15 cellular contexts compared by ENCODE assay signal in the genomic region with DNA sequence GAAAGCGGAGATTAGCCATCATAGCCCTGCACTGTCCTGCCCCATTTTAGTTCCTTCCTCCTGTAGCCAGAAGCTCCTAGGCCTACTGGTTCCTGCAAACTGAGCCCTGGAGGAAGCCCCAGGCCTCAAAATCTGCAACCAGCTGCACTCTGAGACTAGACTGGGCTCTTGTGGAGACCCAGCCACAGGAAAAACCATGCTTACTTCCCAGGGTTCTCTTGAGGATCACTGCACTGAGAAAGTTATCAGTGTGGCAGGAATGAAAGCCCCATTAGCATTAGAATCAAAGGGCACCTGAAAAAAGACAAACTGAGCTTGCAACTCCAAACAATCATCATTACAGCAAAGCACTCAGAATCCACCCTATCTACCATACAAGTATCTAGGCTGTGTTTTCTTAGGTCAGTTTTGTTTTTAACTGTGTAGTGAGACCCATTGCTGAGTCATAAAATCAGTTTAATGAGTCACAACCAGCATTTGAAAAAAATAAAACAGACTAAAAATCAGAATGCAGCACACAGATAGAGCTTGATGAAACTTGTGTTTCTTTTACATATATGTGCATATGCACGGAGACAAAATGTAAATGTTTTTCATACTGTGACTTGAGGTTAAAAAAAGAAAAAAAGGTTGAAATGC.
DNase-seq lines count a peak whose midpoint lies in the region; ATAC-seq, FAIRE-seq and TF ChIP-seq lines count a peak whose summit lies in the region.
"Had no signal": no experiment of that assay in that cellular context is flagged by ENCODE, and none has a peak within 500 bp of the region (broad histone marks: within the 10 kb centered on the region; RNA-seq: fewer than 3 reads in every experiment).

No MANE protein-coding gene starts in this region.

- no peak overlapping the region for H3K4me3 ChIP-seq in breast epithelium
- H3K4me3 ChIP-seq in adipocyte (ENCODE audit: low read length) = no peak overlapping the region

- H3K27ac ChIP-seq in breast epithelium (no peak overlapping the region), foreskin keratinocyte (peak overlapping the region; percentile 35)

- TF ChIP-seq CTCF in MCF 10A (IDR thresholded peaks at IDR 0.05; ENCODE audit: unreplicated experiment) (no peak), breast epithelium (IDR thresholded peaks at IDR 0.05) (no peak), foreskin keratinocyte (conservative IDR thresholded peaks at IDR 0.05) (no peak), mesothelial cell of epicardium (IDR thresholded peaks at IDR 0.05; ENCODE audit: unreplicated experiment) (no peak)

- peak; percentile 34 for DNase-seq in MCF 10A (ENCODE audit: unreplicated experiment)
- DNase-seq in breast epithelium (ENCODE audit: low spot score in 2 of 2) = no peak
- DNase-seq in adipocyte (ENCODE audit: low read depth) = peak; percentile 68
- peak; percentile 65 to 83 for DNase-seq in foreskin keratinocyte
- DNase-seq in urothelium cell line (ENCODE audit: low spot score) = peak; percentile 51
- no peak for DNase-seq in activated CD4-positive, alpha-beta T cell treated with anti-CD3 and anti-CD28 coated beads, Interleukin-2, amount 10 ng/mL, durations not matched to agents 24 days and 14 days
- no peak for DNase-seq in mesothelial cell of epicardium (ENCODE audit: low spot score in 2 of 2, unreplicated experiment in 2 of 2)
- DNase-seq: activated CD4-positive, alpha-beta T cell treated with anti-CD3 and anti-CD28 coated beads, Interleukin-2, amount 50 U/mL, for 48 hours; activated naive CD8-positive, alpha-beta T cell treated with anti-CD3 and anti-CD28 coated beads for 36 hours; effector memory CD8-positive, alpha-beta T cell; GF-D8; NCI-H1092 had no signal

- no peak overlapping the region for H3K4me3 Mint-ChIP-seq in MCF 10A (ENCODE audit: unreplicated experiment)
- no peak overlapping the region for H3K4me3 Mint-ChIP-seq in activated CD4-positive, alpha-beta T cell treated with anti-CD3 and anti-CD28 coated beads, Interleukin-2, amount 10 ng/mL, durations not matched to agents 24 days and 14 days
- no peak overlapping the region for H3K4me3 Mint-ChIP-seq in mesothelial cell of epicardium
- H3K4me3 Mint-ChIP-seq: activated naive CD8-positive, alpha-beta T cell treated with anti-CD3 and anti-CD28 coated beads for 36 hours; effector memory CD8-positive, alpha-beta T cell; stimulated activated naive CD8-positive, alpha-beta T cell treated with anti-CD3 and anti-CD28 coated beads, Interleukin-15, Interleukin-2, amounts not matched to agents 100 ng/mL and 50 ng/mL, for 24 hours had no signal

- peak; percentile 69 for ATAC-seq in foreskin keratinocyte
- no peak for ATAC-seq in GM19395 (IDR thresholded peaks at IDR 0.05; ENCODE audit: unreplicated experiment)
- ATAC-seq: effector memory CD8-positive, alpha-beta T cell had no signal

- H3K27ac Mint-ChIP-seq in MCF 10A (ENCODE audit: low read depth, unreplicated experiment) = no peak overlapping the region
- H3K27ac Mint-ChIP-seq in activated CD4-positive, alpha-beta T cell treated with anti-CD3 and anti-CD28 coated beads, Interleukin-2, amount 10 ng/mL, durations not matched to agents 24 days and 14 days = no peak overlapping the region
- H3K27ac Mint-ChIP-seq in mesothelial cell of epicardium = no peak overlapping the region
- H3K27ac Mint-ChIP-seq: activated naive CD8-positive, alpha-beta T cell treated with anti-CD3 and anti-CD28 coated beads for 36 hours; effector memory CD8-positive, alpha-beta T cell; stimulated activated naive CD8-positive, alpha-beta T cell treated with anti-CD3 and anti-CD28 coated beads, Interleukin-15, Interleukin-2, amounts not matched to agents 100 ng/mL and 50 ng/mL, for 24 hours had no signal

- FAIRE-seq in urothelium cell line (lab: Jason Lieb, UNC) = no peak
- FAIRE-seq: islet of Langerhans had no signal

- POLR2A ChIA-PET in MCF 10A (lab: Yijun Ruan, JAX) = interaction anchor here (0.6 to 1.4 kb wide), 3 partner anchors 10 to 1748 kb away, joined by 3 to 4 read pairs (median 4); no protein-coding TSS in a partner anchor

- H3K4me1 ChIP-seq in breast epithelium (no peaks in the 10 kb centered on the region), adipocyte (ENCODE audit: control insufficient read depth, insufficient read depth, low read length) (peaks cover 24% of the 10 kb centered on the region), foreskin keratinocyte (peaks cover 44% of the 10 kb centered on the region)

- TF ChIP-seq POLR2A in breast epithelium (IDR thresholded peaks at IDR 0.05) = no peak

- intact Hi-C loops in MCF 10A (cut with micrococcal nuclease) (loop anchor here (5.0 kb wide), 1 partner anchor 41 kb away; no protein-coding TSS in a partner anchor), breast epithelium (cut with DNase I; ENCODE audit: low total_unique reads) (no loop called here)
- intact Hi-C loops in activated CD4-positive, alpha-beta T cell treated with anti-CD3 and anti-CD28 coated beads, Interleukin-2, amount 10 ng/mL, durations not matched to agents 24 days and 14 days (cut with micrococcal nuclease) = no loop called here

- H3K9ac ChIP-seq in adipocyte (ENCODE audit: low read length) = no peak overlapping the region

- CTCF ChIA-PET in MCF 10A (lab: Yijun Ruan, JAX) = interaction anchor here (0.6 to 1.6 kb wide), 3 partner anchors 10 to 80 kb away, joined by 3 to 5 read pairs (median 3); no protein-coding TSS in a partner anchor

- H3K9me3 Mint-ChIP-seq in MCF 10A (ENCODE audit: unreplicated experiment) (no peaks in the 10 kb centered on the region), mesothelial cell of epicardium (no peaks in the 10 kb centered on the region)
- no peaks in the 10 kb centered on the region for H3K9me3 Mint-ChIP-seq in activated CD4-positive, alpha-beta T cell treated with anti-CD3 and anti-CD28 coated beads, Interleukin-2, amount 10 ng/mL, durations not matched to agents 24 days and 14 days
- H3K9me3 Mint-ChIP-seq: activated naive CD8-positive, alpha-beta T cell treated with anti-CD3 and anti-CD28 coated beads for 36 hours; effector memory CD8-positive, alpha-beta T cell; stimulated activated naive CD8-positive, alpha-beta T cell treated with anti-CD3 and anti-CD28 coated beads, Interleukin-15, Interleukin-2, amounts not matched to agents 100 ng/mL and 50 ng/mL, for 24 hours had no signal

- H3K4me1 Mint-ChIP-seq in MCF 10A (ENCODE audit: insufficient read depth, unreplicated experiment) (peaks cover 26% of the 10 kb centered on the region), mesothelial cell of epicardium (peaks cover 18% of the 10 kb centered on the region)
- no peaks in the 10 kb centered on the region for H3K4me1 Mint-ChIP-seq in activated CD4-positive, alpha-beta T cell treated with anti-CD3 and anti-CD28 coated beads, Interleukin-2, amount 10 ng/mL, durations not matched to agents 24 days and 14 days
- H3K4me1 Mint-ChIP-seq: activated naive CD8-positive, alpha-beta T cell treated with anti-CD3 and anti-CD28 coated beads for 36 hours had no signal

- H3K27me3 ChIP-seq in breast epithelium (no peaks in the 10 kb centered on the region), adipocyte (replicated peaks; ENCODE audit: control insufficient read depth, insufficient read depth, low read length) (no peaks in the 10 kb centered on the region), foreskin keratinocyte (no peaks in the 10 kb centered on the region)

- H3K9me3 ChIP-seq in breast epithelium (no peaks in the 10 kb centered on the region), adipocyte (ENCODE audit: control insufficient read depth, low read length) (no peaks in the 10 kb centered on the region)

- BruUV-seq in MCF 10A (replicated peaks; lab: Mats Ljungman, UMichigan) = no TSS peak

- H3K27me3 Mint-ChIP-seq in MCF 10A (ENCODE audit: insufficient read depth, unreplicated experiment) = no peaks in the 10 kb centered on the region
- H3K27me3 Mint-ChIP-seq in activated CD4-positive, alpha-beta T cell treated with anti-CD3 and anti-CD28 coated beads, Interleukin-2, amount 10 ng/mL, durations not matched to agents 24 days and 14 days = peaks cover 22% of the 10 kb centered on the region
- H3K27me3 Mint-ChIP-seq in mesothelial cell of epicardium (ENCODE audit: low read depth) = peaks cover under 1% of the 10 kb centered on the region

- H3K36me3 ChIP-seq in breast epithelium (no peaks in the 10 kb centered on the region), adipocyte (ENCODE audit: control insufficient read depth, insufficient read depth, low read length, severe bottlenecking) (no peaks in the 10 kb centered on the region)

- H3K36me3 Mint-ChIP-seq in MCF 10A (ENCODE audit: insufficient read depth, unreplicated experiment) = no peaks in the 10 kb centered on the region
- H3K36me3 Mint-ChIP-seq in activated CD4-positive, alpha-beta T cell treated with anti-CD3 and anti-CD28 coated beads, Interleukin-2, amount 10 ng/mL, durations not matched to agents 24 days and 14 days (ENCODE audit: low read depth) = no peaks in the 10 kb centered on the region
- H3K36me3 Mint-ChIP-seq in mesothelial cell of epicardium = no peaks in the 10 kb centered on the region
- H3K36me3 Mint-ChIP-seq: activated naive CD8-positive, alpha-beta T cell treated with anti-CD3 and anti-CD28 coated beads for 36 hours had no signal

Comparison
In these comparisons a context has a peak if more than half of its experiments do, and no peak if none do; other contexts are left out.
1. DNase-seq: peak in MCF 10A (single experiment), adipocyte (single experiment), foreskin keratinocyte (2 of 2) and urothelium cell line (single experiment); none in breast epithelium (0 of 2), activated CD4-positive, alpha-beta T cell treated with anti-CD3 and anti-CD28 coated beads, Interleukin-2, amount 10 ng/mL, durations not matched to agents 24 days and 14 days (single experiment) and mesothelial cell of epicardium (0 of 2).